ENCODE assay signal across 1 cellular context in the genomic region with DNA sequence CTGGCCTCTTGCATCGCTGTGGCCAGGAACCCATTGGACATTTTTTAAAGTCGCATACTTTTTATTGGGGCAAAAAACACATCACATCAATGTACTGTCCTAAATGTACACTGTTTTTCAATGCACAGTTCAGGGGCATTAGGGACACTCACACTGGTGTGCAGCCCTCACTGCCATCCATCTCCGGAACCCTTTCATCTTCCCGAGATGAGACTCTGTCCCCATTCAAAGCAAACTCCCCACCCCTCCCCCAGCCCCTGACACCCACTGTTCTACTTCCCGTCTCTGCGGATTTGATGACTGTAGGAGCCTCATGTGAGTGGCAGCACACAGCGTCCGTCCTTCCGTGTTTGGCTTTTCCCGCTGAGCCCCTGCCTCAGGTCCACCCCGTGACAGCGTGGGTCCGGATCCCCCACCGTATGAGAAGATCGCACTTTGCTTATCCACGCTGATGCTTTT.
TF ChIP-seq lines count a peak whose summit lies in the region.

No MANE protein-coding gene starts in this region.

TF ChIP-seq in HepG2, 621 proteins besides CTCF, POLR2A, EP300 and RAD21 (continued from another document and continues in another):
- TF ChIP-seq, protein P1, sequence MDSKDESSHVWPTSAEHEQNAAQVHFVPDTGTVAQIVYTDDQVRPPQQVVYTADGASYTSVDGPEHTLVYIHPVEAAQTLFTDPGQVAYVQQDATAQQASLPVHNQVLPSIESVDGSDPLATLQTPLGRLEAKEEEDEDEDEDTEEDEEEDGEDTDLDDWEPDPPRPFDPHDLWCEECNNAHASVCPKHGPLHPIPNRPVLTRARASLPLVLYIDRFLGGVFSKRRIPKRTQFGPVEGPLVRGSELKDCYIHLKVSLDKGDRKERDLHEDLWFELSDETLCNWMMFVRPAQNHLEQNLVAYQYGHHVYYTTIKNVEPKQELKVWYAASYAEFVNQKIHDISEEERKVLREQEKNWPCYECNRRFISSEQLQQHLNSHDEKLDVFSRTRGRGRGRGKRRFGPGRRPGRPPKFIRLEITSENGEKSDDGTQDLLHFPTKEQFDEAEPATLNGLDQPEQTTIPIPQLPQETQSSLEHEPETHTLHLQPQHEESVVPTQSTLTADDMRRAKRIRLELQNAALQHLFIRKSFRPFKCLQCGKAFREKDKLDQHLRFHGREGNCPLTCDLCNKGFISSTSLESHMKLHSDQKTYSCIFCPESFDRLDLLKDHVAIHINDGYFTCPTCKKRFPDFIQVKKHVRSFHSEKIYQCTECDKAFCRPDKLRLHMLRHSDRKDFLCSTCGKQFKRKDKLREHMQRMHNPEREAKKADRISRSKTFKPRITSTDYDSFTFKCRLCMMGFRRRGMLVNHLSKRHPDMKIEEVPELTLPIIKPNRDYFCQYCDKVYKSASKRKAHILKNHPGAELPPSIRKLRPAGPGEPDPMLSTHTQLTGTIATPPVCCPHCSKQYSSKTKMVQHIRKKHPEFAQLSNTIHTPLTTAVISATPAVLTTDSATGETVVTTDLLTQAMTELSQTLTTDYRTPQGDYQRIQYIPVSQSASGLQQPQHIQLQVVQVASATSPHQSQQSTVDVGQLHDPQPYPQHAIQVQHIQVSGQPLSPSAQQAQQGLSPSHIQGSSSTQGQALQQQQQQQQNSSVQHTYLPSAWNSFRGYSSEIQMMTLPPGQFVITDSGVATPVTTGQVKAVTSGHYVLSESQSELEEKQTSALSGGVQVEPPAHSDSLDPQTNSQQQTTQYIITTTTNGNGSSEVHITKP (CRISPR knock-in tag; IDR thresholded peaks at IDR 0.05; ENCODE audit: low read depth): 0 out of 2 replicates have a peak, but pooled peaks have one; percentile 35
- peak; percentile 50 for TF ChIP-seq SP5 (CRISPR knock-in tag; IDR thresholded peaks at IDR 0.05; ENCODE audit: borderline replicate concordance, low read depth)
- peak; percentile 33; the same call in 1 of the 2 replicates for TF ChIP-seq TSC22D2 (CRISPR knock-in tag; IDR thresholded peaks at IDR 0.05; ENCODE audit: borderline replicate concordance)
- TF ChIP-seq ATRX (CRISPR knock-in tag; IDR thresholded peaks at IDR 0.05; ENCODE audit: borderline replicate concordance): no peak
- TF ChIP-seq ZNF3 (CRISPR knock-in tag; IDR thresholded peaks at IDR 0.05): no peak
- no peak for TF ChIP-seq ZFX (CRISPR knock-in tag; IDR thresholded peaks at IDR 0.05; ENCODE audit: low read depth)
- TF ChIP-seq MAFF (IDR thresholded peaks at IDR 0.05; ENCODE audit: low read depth, low read length): no peak
- TF ChIP-seq ZMYM3 (CRISPR knock-in tag; IDR thresholded peaks at IDR 0.05): peak; percentile 72; the same call in 1 of the 2 replicates
- TF ChIP-seq ELF3 (CRISPR knock-in tag; IDR thresholded peaks at IDR 0.05): peak; percentile 95
- 0 out of 2 replicates have a peak, but pooled peaks have one; percentile 20 for TF ChIP-seq ZNF263 (CRISPR knock-in tag; IDR thresholded peaks at IDR 0.05)
- TF ChIP-seq ZNF232 (CRISPR knock-in tag; IDR thresholded peaks at IDR 0.05; ENCODE audit: borderline replicate concordance): no peak
- TF ChIP-seq, protein P2, sequence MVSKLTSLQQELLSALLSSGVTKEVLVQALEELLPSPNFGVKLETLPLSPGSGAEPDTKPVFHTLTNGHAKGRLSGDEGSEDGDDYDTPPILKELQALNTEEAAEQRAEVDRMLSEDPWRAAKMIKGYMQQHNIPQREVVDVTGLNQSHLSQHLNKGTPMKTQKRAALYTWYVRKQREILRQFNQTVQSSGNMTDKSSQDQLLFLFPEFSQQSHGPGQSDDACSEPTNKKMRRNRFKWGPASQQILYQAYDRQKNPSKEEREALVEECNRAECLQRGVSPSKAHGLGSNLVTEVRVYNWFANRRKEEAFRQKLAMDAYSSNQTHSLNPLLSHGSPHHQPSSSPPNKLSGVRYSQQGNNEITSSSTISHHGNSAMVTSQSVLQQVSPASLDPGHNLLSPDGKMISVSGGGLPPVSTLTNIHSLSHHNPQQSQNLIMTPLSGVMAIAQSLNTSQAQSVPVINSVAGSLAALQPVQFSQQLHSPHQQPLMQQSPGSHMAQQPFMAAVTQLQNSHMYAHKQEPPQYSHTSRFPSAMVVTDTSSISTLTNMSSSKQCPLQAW (CRISPR knock-in tag; IDR thresholded peaks at IDR 0.05): 0 out of 2 replicates have a peak, but pooled peaks have one; percentile 35
- TF ChIP-seq ZNF331 (CRISPR knock-in tag; IDR thresholded peaks at IDR 0.05): peak; percentile 10; the same call in 1 of the 2 replicates
- TF ChIP-seq, protein P3, sequence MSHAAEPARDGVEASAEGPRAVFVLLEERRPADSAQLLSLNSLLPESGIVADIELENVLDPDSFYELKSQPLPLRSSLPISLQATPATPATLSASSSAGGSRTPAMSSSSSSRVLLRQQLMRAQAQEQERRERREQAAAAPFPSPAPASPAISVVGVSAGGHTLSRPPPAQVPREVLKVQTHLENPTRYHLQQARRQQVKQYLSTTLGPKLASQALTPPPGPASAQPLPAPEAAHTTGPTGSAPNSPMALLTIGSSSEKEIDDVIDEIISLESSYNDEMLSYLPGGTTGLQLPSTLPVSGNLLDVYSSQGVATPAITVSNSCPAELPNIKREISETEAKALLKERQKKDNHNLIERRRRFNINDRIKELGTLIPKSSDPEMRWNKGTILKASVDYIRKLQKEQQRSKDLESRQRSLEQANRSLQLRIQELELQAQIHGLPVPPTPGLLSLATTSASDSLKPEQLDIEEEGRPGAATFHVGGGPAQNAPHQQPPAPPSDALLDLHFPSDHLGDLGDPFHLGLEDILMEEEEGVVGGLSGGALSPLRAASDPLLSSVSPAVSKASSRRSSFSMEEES (CRISPR knock-in tag; IDR thresholded peaks at IDR 0.05): peak; percentile 71; the same call in 1 of the 2 replicates
- TF ChIP-seq, protein P4, sequence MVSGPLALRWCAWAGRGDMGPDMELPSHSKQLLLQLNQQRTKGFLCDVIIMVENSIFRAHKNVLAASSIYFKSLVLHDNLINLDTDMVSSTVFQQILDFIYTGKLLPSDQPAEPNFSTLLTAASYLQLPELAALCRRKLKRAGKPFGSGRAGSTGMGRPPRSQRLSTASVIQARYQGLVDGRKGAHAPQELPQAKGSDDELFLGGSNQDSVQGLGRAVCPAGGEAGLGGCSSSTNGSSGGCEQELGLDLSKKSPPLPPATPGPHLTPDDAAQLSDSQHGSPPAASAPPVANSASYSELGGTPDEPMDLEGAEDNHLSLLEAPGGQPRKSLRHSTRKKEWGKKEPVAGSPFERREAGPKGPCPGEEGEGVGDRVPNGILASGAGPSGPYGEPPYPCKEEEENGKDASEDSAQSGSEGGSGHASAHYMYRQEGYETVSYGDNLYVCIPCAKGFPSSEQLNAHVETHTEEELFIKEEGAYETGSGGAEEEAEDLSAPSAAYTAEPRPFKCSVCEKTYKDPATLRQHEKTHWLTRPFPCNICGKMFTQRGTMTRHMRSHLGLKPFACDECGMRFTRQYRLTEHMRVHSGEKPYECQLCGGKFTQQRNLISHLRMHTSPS (CRISPR knock-in tag; IDR thresholded peaks at IDR 0.05; ENCODE audit: low read depth): peak; percentile 78
- TF ChIP-seq CREM (IDR thresholded peaks at IDR 0.05): peak; percentile 65
- TF ChIP-seq CREM (CRISPR knock-in tag; IDR thresholded peaks at IDR 0.05): no peak
- TF ChIP-seq ZFP37 (CRISPR knock-in tag; IDR thresholded peaks at IDR 0.05; ENCODE audit: borderline replicate concordance): 0 out of 2 replicates have a peak, but pooled peaks have one; percentile 15
- peak; percentile 66 for TF ChIP-seq SAP130 (CRISPR knock-in tag; IDR thresholded peaks at IDR 0.05; ENCODE audit: low read depth)
- TF ChIP-seq ADNP (CRISPR knock-in tag; IDR thresholded peaks at IDR 0.05): no peak
- TF ChIP-seq, protein P5, sequence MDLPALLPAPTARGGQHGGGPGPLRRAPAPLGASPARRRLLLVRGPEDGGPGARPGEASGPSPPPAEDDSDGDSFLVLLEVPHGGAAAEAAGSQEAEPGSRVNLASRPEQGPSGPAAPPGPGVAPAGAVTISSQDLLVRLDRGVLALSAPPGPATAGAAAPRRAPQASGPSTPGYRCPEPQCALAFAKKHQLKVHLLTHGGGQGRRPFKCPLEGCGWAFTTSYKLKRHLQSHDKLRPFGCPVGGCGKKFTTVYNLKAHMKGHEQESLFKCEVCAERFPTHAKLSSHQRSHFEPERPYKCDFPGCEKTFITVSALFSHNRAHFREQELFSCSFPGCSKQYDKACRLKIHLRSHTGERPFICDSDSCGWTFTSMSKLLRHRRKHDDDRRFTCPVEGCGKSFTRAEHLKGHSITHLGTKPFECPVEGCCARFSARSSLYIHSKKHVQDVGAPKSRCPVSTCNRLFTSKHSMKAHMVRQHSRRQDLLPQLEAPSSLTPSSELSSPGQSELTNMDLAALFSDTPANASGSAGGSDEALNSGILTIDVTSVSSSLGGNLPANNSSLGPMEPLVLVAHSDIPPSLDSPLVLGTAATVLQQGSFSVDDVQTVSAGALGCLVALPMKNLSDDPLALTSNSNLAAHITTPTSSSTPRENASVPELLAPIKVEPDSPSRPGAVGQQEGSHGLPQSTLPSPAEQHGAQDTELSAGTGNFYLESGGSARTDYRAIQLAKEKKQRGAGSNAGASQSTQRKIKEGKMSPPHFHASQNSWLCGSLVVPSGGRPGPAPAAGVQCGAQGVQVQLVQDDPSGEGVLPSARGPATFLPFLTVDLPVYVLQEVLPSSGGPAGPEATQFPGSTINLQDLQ (CRISPR knock-in tag; IDR thresholded peaks at IDR 0.05): no peak
- TF ChIP-seq SOX6 (IDR thresholded peaks at IDR 0.05): no peak
- peak; percentile 83 for TF ChIP-seq SOX6 (CRISPR knock-in tag; IDR thresholded peaks at IDR 0.05)
- peak; percentile 61; the same call in 1 of the 2 replicates for TF ChIP-seq ZSCAN25 (CRISPR knock-in tag; IDR thresholded peaks at IDR 0.05)
- peak; percentile 82 for TF ChIP-seq NCOA2 (CRISPR knock-in tag; IDR thresholded peaks at IDR 0.05)
- no peak for TF ChIP-seq FOXJ3 (CRISPR knock-in tag; IDR thresholded peaks at IDR 0.05; ENCODE audit: borderline replicate concordance)
- TF ChIP-seq XRCC5 (optimal IDR thresholded peaks at IDR 0.05; ENCODE audit: low read length): peak; percentile 42
- peak; percentile 21; the same call in 1 of the 2 replicates for TF ChIP-seq BCL6 (CRISPR knock-in tag; IDR thresholded peaks at IDR 0.05)
- TF ChIP-seq, protein P6, sequence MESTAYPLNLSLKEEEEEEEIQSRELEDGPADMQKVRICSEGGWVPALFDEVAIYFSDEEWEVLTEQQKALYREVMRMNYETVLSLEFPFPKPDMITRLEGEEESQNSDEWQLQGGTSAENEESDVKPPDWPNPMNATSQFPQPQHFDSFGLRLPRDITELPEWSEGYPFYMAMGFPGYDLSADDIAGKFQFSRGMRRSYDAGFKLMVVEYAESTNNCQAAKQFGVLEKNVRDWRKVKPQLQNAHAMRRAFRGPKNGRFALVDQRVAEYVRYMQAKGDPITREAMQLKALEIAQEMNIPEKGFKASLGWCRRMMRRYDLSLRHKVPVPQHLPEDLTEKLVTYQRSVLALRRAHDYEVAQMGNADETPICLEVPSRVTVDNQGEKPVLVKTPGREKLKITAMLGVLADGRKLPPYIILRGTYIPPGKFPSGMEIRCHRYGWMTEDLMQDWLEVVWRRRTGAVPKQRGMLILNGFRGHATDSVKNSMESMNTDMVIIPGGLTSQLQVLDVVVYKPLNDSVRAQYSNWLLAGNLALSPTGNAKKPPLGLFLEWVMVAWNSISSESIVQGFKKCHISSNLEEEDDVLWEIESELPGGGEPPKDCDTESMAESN (CRISPR knock-in tag; conservative IDR thresholded peaks at IDR 0.05): 0 out of 2 replicates have a peak, but pooled peaks have one; percentile 7
- TF ChIP-seq, protein P7, sequence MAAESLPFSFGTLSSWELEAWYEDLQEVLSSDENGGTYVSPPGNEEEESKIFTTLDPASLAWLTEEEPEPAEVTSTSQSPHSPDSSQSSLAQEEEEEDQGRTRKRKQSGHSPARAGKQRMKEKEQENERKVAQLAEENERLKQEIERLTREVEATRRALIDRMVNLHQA (CRISPR knock-in tag; IDR thresholded peaks at IDR 0.05): no peak
- peak; percentile 66; the same call in 1 of the 2 replicates for TF ChIP-seq ZBTB38 (CRISPR knock-in tag; IDR thresholded peaks at IDR 0.05)
- TF ChIP-seq TBX3 (IDR thresholded peaks at IDR 0.05; ENCODE audit: borderline replicate concordance): peak; percentile 60; the same call in 1 of the 2 replicates
- TF ChIP-seq ZNF484 (CRISPR knock-in tag; IDR thresholded peaks at IDR 0.05; ENCODE audit: borderline replicate concordance, low read depth): no peak
- peak; percentile 52; the same call in 1 of the 2 replicates for TF ChIP-seq KAT8 (CRISPR knock-in tag; IDR thresholded peaks at IDR 0.05)
- TF ChIP-seq CBX1 (IDR thresholded peaks at IDR 0.05; ENCODE audit: low read depth): peak; percentile 32
- TF ChIP-seq, protein P8, sequence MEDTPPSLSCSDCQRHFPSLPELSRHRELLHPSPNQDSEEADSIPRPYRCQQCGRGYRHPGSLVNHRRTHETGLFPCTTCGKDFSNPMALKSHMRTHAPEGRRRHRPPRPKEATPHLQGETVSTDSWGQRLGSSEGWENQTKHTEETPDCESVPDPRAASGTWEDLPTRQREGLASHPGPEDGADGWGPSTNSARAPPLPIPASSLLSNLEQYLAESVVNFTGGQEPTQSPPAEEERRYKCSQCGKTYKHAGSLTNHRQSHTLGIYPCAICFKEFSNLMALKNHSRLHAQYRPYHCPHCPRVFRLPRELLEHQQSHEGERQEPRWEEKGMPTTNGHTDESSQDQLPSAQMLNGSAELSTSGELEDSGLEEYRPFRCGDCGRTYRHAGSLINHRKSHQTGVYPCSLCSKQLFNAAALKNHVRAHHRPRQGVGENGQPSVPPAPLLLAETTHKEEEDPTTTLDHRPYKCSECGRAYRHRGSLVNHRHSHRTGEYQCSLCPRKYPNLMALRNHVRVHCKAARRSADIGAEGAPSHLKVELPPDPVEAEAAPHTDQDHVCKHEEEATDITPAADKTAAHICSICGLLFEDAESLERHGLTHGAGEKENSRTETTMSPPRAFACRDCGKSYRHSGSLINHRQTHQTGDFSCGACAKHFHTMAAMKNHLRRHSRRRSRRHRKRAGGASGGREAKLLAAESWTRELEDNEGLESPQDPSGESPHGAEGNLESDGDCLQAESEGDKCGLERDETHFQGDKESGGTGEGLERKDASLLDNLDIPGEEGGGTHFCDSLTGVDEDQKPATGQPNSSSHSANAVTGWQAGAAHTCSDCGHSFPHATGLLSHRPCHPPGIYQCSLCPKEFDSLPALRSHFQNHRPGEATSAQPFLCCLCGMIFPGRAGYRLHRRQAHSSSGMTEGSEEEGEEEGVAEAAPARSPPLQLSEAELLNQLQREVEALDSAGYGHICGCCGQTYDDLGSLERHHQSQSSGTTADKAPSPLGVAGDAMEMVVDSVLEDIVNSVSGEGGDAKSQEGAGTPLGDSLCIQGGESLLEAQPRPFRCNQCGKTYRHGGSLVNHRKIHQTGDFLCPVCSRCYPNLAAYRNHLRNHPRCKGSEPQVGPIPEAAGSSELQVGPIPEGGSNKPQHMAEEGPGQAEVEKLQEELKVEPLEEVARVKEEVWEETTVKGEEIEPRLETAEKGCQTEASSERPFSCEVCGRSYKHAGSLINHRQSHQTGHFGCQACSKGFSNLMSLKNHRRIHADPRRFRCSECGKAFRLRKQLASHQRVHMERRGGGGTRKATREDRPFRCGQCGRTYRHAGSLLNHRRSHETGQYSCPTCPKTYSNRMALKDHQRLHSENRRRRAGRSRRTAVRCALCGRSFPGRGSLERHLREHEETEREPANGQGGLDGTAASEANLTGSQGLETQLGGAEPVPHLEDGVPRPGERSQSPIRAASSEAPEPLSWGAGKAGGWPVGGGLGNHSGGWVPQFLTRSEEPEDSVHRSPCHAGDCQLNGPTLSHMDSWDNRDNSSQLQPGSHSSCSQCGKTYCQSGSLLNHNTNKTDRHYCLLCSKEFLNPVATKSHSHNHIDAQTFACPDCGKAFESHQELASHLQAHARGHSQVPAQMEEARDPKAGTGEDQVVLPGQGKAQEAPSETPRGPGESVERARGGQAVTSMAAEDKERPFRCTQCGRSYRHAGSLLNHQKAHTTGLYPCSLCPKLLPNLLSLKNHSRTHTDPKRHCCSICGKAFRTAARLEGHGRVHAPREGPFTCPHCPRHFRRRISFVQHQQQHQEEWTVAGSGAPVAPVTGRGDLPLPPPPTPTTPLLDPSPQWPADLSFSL (CRISPR knock-in tag; IDR thresholded peaks at IDR 0.05): no peak
- TF ChIP-seq KLF9 (CRISPR knock-in tag; IDR thresholded peaks at IDR 0.05; ENCODE audit: low read depth): no peak
